ENCODE assay signal across 1 cellular context in genomic region chr20:3168079-3168828, GRCh38.
A peak's percentile ranks its signal among the peaks of the same experiment; 100 is the strongest.
TF ChIP-seq lines count a peak whose summit lies in the region.

No MANE protein-coding gene starts in this region.

TF ChIP-seq in WTC11, 78 proteins besides CTCF, POLR2A, EP300 and RAD21 (continues in another document):
- TF ChIP-seq USF1 (CRISPR knock-in tag; IDR thresholded peaks at IDR 0.05) (0 out of 2 replicates have a peak, but pooled peaks have one; percentile 17), ZNF317 (CRISPR knock-in tag; IDR thresholded peaks at IDR 0.05; ENCODE audit: borderline replicate concordance, low read depth) (no peak), PRDM15 (CRISPR knock-in tag; IDR thresholded peaks at IDR 0.05) (no peak), CREB1 (CRISPR knock-in tag; IDR thresholded peaks at IDR 0.05) (no peak), PRRX2 (CRISPR knock-in tag; IDR thresholded peaks at IDR 0.05) (no peak), ESRRA (CRISPR knock-in tag; IDR thresholded peaks at IDR 0.05; ENCODE audit: borderline replicate concordance) (no peak), E2F5 (CRISPR knock-in tag; IDR thresholded peaks at IDR 0.05) (peak; percentile 18; the same call in 1 of the 2 replicates), EMX1 (CRISPR knock-in tag; IDR thresholded peaks at IDR 0.05) (no peak), ZNF416 (CRISPR knock-in tag; IDR thresholded peaks at IDR 0.05) (no peak), USF2 (CRISPR knock-in tag; IDR thresholded peaks at IDR 0.05) (no peak), NR2C2 (CRISPR knock-in tag; IDR thresholded peaks at IDR 0.05) (no peak), HMGXB4 (CRISPR knock-in tag; IDR thresholded peaks at IDR 0.05) (peak; percentile 70; the same call in 1 of the 2 replicates), E2F4 (CRISPR knock-in tag; IDR thresholded peaks at IDR 0.05; ENCODE audit: borderline replicate concordance, low read depth) (no peak), PREB (CRISPR knock-in tag; IDR thresholded peaks at IDR 0.05; ENCODE audit: borderline replicate concordance) (no peak), NFYB (CRISPR knock-in tag; conservative IDR thresholded peaks at IDR 0.05; ENCODE audit: low read depth) (no peak), ZNF425 (CRISPR knock-in tag; conservative IDR thresholded peaks at IDR 0.05) (no peak), ZNF281 (CRISPR knock-in tag; IDR thresholded peaks at IDR 0.05) (peak; percentile 70; the same call in 1 of the 2 replicates), ZNF138 (CRISPR knock-in tag; conservative IDR thresholded peaks at IDR 0.05) (no peak), ZBTB21 (CRISPR knock-in tag; IDR thresholded peaks at IDR 0.05; ENCODE audit: borderline replicate concordance) (0 out of 2 replicates have a peak, but pooled peaks have one; percentile 27), ZNF396 (CRISPR knock-in tag; IDR thresholded peaks at IDR 0.05; ENCODE audit: borderline replicate concordance) (no peak), ZMAT4 (CRISPR knock-in tag; IDR thresholded peaks at IDR 0.05) (no peak), TCF7 (CRISPR knock-in tag; IDR thresholded peaks at IDR 0.05; ENCODE audit: low read depth) (no peak), ZNF219 (CRISPR knock-in tag; IDR thresholded peaks at IDR 0.05; ENCODE audit: borderline replicate concordance) (0 out of 2 replicates have a peak, but pooled peaks have one; percentile 45), FOXP4 (CRISPR knock-in tag; IDR thresholded peaks at IDR 0.05) (no peak), E2F1 (CRISPR knock-in tag; IDR thresholded peaks at IDR 0.05) (no peak), GTF2I (CRISPR knock-in tag; conservative IDR thresholded peaks at IDR 0.05) (no peak), MLX (CRISPR knock-in tag; IDR thresholded peaks at IDR 0.05) (no peak), SMAD3 (CRISPR knock-in tag; IDR thresholded peaks at IDR 0.05; ENCODE audit: borderline replicate concordance) (no peak), ZNF232 (CRISPR knock-in tag; IDR thresholded peaks at IDR 0.05) (no peak), ATF6 (CRISPR knock-in tag; IDR thresholded peaks at IDR 0.05) (no peak), RORB (CRISPR knock-in tag; IDR thresholded peaks at IDR 0.05) (no peak), MYBL2 (CRISPR knock-in tag; IDR thresholded peaks at IDR 0.05) (no peak)
